In the genomic region with DNA sequence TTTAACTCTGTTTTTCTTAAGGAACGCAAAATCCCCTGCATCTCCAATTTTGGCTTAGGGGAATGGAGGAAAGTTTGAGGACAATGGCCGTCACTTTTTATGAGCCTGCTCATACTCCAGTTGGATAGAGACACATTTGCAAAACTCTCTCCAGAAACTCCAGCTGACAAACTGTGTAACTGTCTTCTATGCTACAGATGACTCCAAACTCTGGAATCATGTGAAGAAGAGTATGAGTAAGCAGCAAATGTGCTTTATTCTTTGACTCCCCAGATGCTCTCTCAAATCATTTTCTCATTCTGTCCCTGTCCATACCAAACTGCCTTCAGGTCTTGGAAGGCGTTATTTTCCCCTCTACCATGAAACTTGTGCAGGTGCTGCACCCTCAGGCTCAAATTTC, we compare ENCODE assay signal across 2 cellular contexts.
TF ChIP-seq lines count a peak whose summit lies in the region.

No MANE protein-coding gene starts in this region.

TF ChIP-seq in GM23338, 12 proteins besides CTCF, POLR2A, EP300 and RAD21 (continued from another document):
- TF ChIP-seq, protein P1, sequence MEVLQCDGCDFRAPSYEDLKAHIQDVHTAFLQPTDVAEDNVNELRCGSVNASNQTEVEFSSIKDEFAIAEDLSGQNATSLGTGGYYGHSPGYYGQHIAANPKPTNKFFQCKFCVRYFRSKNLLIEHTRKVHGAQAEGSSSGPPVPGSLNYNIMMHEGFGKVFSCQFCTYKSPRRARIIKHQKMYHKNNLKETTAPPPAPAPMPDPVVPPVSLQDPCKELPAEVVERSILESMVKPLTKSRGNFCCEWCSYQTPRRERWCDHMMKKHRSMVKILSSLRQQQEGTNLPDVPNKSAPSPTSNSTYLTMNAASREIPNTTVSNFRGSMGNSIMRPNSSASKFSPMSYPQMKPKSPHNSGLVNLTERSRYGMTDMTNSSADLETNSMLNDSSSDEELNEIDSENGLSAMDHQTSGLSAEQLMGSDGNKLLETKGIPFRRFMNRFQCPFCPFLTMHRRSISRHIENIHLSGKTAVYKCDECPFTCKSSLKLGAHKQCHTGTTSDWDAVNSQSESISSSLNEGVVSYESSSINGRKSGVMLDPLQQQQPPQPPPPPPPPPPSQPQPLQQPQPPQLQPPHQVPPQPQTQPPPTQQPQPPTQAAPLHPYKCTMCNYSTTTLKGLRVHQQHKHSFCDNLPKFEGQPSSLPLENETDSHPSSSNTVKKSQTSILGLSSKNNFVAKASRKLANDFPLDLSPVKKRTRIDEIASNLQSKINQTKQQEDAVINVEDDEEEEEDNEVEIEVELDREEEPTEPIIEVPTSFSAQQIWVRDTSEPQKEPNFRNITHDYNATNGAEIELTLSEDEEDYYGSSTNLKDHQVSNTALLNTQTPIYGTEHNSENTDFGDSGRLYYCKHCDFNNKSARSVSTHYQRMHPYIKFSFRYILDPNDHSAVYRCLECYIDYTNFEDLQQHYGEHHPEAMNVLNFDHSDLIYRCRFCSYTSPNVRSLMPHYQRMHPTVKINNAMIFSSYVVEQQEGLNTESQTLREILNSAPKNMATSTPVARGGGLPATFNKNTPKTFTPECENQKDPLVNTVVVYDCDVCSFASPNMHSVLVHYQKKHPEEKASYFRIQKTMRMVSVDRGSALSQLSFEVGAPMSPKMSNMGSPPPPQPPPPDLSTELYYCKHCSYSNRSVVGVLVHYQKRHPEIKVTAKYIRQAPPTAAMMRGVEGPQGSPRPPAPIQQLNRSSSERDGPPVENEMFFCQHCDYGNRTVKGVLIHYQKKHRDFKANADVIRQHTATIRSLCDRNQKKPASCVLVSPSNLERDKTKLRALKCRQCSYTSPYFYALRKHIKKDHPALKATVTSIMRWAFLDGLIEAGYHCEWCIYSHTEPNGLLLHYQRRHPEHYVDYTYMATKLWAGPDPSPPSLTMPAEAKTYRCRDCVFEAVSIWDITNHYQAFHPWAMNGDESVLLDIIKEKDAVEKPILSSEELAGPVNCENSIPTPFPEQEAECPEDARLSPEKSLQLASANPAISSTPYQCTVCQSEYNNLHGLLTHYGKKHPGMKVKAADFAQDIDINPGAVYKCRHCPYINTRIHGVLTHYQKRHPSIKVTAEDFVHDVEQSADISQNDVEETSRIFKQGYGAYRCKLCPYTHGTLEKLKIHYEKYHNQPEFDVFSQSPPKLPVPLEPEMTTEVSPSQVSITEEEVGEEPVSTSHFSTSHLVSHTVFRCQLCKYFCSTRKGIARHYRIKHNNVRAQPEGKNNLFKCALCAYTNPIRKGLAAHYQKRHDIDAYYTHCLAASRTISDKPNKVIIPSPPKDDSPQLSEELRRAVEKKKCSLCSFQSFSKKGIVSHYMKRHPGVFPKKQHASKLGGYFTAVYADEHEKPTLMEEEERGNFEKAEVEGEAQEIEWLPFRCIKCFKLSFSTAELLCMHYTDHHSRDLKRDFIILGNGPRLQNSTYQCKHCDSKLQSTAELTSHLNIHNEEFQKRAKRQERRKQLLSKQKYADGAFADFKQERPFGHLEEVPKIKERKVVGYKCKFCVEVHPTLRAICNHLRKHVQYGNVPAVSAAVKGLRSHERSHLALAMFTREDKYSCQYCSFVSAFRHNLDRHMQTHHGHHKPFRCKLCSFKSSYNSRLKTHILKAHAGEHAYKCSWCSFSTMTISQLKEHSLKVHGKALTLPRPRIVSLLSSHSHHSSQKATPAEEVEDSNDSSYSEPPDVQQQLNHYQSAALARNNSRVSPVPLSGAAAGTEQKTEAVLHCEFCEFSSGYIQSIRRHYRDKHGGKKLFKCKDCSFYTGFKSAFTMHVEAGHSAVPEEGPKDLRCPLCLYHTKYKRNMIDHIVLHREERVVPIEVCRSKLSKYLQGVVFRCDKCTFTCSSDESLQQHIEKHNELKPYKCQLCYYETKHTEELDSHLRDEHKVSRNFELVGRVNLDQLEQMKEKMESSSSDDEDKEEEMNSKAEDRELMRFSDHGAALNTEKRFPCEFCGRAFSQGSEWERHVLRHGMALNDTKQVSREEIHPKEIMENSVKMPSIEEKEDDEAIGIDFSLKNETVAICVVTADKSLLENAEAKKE (CRISPR knock-in tag; IDR thresholded peaks at IDR 0.05), result no peak
- TF ChIP-seq EZH2phosphoT487 (IDR thresholded peaks at IDR 0.05; ENCODE audit: unreplicated experiment) (no peak), POLR2AphosphoS5 (IDR thresholded peaks at IDR 0.05; ENCODE audit: low read depth) (no peak), JUNB (IDR thresholded peaks at IDR 0.05; ENCODE audit: unreplicated experiment) (no peak), ZNF331 (CRISPR knock-in tag; IDR thresholded peaks at IDR 0.05; ENCODE audit: low read depth) (no peak), NANOG (IDR thresholded peaks at IDR 0.05; ENCODE audit: borderline replicate concordance) (no peak), EZH2 (IDR thresholded peaks at IDR 0.05; ENCODE audit: low read depth, unreplicated experiment) (no peak)
- TF ChIP-seq, protein P2, sequence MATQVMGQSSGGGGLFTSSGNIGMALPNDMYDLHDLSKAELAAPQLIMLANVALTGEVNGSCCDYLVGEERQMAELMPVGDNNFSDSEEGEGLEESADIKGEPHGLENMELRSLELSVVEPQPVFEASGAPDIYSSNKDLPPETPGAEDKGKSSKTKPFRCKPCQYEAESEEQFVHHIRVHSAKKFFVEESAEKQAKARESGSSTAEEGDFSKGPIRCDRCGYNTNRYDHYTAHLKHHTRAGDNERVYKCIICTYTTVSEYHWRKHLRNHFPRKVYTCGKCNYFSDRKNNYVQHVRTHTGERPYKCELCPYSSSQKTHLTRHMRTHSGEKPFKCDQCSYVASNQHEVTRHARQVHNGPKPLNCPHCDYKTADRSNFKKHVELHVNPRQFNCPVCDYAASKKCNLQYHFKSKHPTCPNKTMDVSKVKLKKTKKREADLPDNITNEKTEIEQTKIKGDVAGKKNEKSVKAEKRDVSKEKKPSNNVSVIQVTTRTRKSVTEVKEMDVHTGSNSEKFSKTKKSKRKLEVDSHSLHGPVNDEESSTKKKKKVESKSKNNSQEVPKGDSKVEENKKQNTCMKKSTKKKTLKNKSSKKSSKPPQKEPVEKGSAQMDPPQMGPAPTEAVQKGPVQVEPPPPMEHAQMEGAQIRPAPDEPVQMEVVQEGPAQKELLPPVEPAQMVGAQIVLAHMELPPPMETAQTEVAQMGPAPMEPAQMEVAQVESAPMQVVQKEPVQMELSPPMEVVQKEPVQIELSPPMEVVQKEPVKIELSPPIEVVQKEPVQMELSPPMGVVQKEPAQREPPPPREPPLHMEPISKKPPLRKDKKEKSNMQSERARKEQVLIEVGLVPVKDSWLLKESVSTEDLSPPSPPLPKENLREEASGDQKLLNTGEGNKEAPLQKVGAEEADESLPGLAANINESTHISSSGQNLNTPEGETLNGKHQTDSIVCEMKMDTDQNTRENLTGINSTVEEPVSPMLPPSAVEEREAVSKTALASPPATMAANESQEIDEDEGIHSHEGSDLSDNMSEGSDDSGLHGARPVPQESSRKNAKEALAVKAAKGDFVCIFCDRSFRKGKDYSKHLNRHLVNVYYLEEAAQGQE (IDR thresholded peaks at IDR 0.05; ENCODE audit: unreplicated experiment), result no peak
- TF ChIP-seq, protein P3, sequence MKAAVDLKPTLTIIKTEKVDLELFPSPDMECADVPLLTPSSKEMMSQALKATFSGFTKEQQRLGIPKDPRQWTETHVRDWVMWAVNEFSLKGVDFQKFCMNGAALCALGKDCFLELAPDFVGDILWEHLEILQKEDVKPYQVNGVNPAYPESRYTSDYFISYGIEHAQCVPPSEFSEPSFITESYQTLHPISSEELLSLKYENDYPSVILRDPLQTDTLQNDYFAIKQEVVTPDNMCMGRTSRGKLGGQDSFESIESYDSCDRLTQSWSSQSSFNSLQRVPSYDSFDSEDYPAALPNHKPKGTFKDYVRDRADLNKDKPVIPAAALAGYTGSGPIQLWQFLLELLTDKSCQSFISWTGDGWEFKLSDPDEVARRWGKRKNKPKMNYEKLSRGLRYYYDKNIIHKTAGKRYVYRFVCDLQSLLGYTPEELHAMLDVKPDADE (IDR thresholded peaks at IDR 0.05), result no peak

TF ChIP-seq in WTC11, 78 proteins besides CTCF, POLR2A, EP300 and RAD21 (continued from another document):
- TF ChIP-seq, protein P4, sequence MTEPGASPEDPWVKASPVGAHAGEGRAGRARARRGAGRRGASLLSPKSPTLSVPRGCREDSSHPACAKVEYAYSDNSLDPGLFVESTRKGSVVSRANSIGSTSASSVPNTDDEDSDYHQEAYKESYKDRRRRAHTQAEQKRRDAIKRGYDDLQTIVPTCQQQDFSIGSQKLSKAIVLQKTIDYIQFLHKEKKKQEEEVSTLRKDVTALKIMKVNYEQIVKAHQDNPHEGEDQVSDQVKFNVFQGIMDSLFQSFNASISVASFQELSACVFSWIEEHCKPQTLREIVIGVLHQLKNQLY (CRISPR knock-in tag; IDR thresholded peaks at IDR 0.05), result no peak
- TF ChIP-seq RELA (CRISPR knock-in tag; IDR thresholded peaks at IDR 0.05; ENCODE audit: borderline replicate concordance) (no peak), ZNF423 (CRISPR knock-in tag; IDR thresholded peaks at IDR 0.05) (no peak), FOXK1 (CRISPR knock-in tag; IDR thresholded peaks at IDR 0.05) (no peak), IRF2 (CRISPR knock-in tag; IDR thresholded peaks at IDR 0.05; ENCODE audit: borderline replicate concordance, low read depth) (no peak), ELF4 (CRISPR knock-in tag; IDR thresholded peaks at IDR 0.05; ENCODE audit: low read depth) (no peak)
- TF ChIP-seq, protein P5, sequence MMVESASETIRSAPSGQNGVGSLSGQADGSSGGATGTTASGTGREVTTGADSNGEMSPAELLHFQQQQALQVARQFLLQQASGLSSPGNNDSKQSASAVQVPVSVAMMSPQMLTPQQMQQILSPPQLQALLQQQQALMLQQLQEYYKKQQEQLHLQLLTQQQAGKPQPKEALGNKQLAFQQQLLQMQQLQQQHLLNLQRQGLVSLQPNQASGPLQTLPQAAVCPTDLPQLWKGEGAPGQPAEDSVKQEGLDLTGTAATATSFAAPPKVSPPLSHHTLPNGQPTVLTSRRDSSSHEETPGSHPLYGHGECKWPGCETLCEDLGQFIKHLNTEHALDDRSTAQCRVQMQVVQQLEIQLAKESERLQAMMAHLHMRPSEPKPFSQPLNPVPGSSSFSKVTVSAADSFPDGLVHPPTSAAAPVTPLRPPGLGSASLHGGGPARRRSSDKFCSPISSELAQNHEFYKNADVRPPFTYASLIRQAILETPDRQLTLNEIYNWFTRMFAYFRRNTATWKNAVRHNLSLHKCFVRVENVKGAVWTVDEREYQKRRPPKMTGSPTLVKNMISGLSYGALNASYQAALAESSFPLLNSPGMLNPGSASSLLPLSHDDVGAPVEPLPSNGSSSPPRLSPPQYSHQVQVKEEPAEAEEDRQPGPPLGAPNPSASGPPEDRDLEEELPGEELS (CRISPR knock-in tag; IDR thresholded peaks at IDR 0.05), result no peak
- TF ChIP-seq, protein P6, sequence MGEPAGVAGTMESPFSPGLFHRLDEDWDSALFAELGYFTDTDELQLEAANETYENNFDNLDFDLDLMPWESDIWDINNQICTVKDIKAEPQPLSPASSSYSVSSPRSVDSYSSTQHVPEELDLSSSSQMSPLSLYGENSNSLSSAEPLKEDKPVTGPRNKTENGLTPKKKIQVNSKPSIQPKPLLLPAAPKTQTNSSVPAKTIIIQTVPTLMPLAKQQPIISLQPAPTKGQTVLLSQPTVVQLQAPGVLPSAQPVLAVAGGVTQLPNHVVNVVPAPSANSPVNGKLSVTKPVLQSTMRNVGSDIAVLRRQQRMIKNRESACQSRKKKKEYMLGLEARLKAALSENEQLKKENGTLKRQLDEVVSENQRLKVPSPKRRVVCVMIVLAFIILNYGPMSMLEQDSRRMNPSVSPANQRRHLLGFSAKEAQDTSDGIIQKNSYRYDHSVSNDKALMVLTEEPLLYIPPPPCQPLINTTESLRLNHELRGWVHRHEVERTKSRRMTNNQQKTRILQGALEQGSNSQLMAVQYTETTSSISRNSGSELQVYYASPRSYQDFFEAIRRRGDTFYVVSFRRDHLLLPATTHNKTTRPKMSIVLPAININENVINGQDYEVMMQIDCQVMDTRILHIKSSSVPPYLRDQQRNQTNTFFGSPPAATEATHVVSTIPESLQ (CRISPR knock-in tag; IDR thresholded peaks at IDR 0.05), result no peak
- TF ChIP-seq, protein P7, sequence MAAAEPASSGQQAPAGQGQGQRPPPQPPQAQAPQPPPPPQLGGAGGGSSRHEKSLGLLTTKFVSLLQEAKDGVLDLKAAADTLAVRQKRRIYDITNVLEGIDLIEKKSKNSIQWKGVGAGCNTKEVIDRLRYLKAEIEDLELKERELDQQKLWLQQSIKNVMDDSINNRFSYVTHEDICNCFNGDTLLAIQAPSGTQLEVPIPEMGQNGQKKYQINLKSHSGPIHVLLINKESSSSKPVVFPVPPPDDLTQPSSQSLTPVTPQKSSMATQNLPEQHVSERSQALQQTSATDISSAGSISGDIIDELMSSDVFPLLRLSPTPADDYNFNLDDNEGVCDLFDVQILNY (CRISPR knock-in tag; IDR thresholded peaks at IDR 0.05), result no peak
- TF ChIP-seq, protein P8, sequence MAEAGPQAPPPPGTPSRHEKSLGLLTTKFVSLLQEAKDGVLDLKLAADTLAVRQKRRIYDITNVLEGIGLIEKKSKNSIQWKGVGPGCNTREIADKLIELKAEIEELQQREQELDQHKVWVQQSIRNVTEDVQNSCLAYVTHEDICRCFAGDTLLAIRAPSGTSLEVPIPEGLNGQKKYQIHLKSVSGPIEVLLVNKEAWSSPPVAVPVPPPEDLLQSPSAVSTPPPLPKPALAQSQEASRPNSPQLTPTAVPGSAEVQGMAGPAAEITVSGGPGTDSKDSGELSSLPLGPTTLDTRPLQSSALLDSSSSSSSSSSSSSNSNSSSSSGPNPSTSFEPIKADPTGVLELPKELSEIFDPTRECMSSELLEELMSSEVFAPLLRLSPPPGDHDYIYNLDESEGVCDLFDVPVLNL (CRISPR knock-in tag; IDR thresholded peaks at IDR 0.05; ENCODE audit: borderline replicate concordance, low read depth), result no peak
